ENCODE assay signal across 25 cellular contexts in the genomic region with DNA sequence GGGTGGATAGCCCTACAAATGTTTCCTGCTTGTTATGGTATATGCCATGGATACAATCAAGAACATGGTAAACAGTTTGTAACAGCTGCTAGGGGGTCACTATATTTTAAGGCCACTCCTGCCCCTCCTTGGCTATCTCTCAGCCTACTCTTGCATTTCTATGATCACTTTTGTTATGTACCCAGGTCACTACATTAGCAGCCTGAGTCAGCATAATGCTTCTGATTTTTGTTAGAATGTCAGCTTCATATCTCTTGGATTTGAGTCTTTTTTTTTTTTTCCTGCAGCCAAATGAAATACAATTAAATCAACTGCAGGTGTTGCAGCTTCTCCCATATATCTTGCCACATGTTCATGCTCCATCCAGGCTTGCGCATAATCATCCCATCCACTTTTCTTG.
DNase-seq lines count a peak whose midpoint lies in the region; ATAC-seq, FAIRE-seq and TF ChIP-seq lines count a peak whose summit lies in the region.
"Had no signal": no experiment of that assay in that cellular context is flagged by ENCODE, and none has a peak within 500 bp of the region (broad histone marks: within the 10 kb centered on the region; RNA-seq: fewer than 3 reads in every experiment).

No MANE protein-coding gene starts in this region.

- POLR2A ChIA-PET in A549 (lab: Yijun Ruan, JAX): no interaction called here

- no peaks in the 10 kb centered on the region for H3K36me3 ChIP-seq in GM23338 (ENCODE audit: insufficient read depth)
- H3K36me3 ChIP-seq: BE2C, BLaER1 had no signal

- H3K27me3 ChIP-seq in GM23338 (ENCODE audit: insufficient read depth): no peaks in the 10 kb centered on the region
- H3K27me3 ChIP-seq: BE2C, BLaER1 had no signal

- no peak for TF ChIP-seq RAD21 in A549 (conservative IDR thresholded peaks at IDR 0.05 in 1 of 2, IDR thresholded peaks at IDR 0.05 in 1 of 2)

- no peaks in the 10 kb centered on the region for H3K27me3 Mint-ChIP-seq in GM23338 (ENCODE audit: insufficient read depth, low read depth, poor library complexity)
- H3K27me3 Mint-ChIP-seq: CD4-positive, alpha-beta memory T cell; CD4-positive, CD25-positive, alpha-beta regulatory T cell; CD8-positive, alpha-beta memory T cell had no signal

- no peak for ATAC-seq in A549
- ATAC-seq in GM23338: no peak
- ATAC-seq: GM12878 had no signal

- H3K4me1 ChIP-seq in A549: no peaks in the 10 kb centered on the region
- no peaks in the 10 kb centered on the region for H3K4me1 ChIP-seq in GM23338 (ENCODE audit: insufficient read depth)
- H3K4me1 ChIP-seq: BE2C, BLaER1 had no signal

- H3K27ac Mint-ChIP-seq in GM23338: peak overlapping the region; percentile 23; the same call in 1 of the 2 replicates
- H3K27ac Mint-ChIP-seq: CD14-positive monocyte; CD4-positive, alpha-beta memory T cell; CD4-positive, CD25-positive, alpha-beta regulatory T cell; CD8-positive, alpha-beta memory T cell had no signal

- no peaks in the 10 kb centered on the region for H4K20me1 ChIP-seq in GM23338 (replicated peaks; ENCODE audit: insufficient read depth)
- H4K20me1 ChIP-seq: BLaER1 had no signal

- TF ChIP-seq CTCF in A549 (IDR thresholded peaks at IDR 0.05) (no peak), GM23338 (conservative IDR thresholded peaks at IDR 0.05; ENCODE audit: low read depth in 2 of 2) (no peak)

- H3F3A ChIP-seq in GM23338 (replicated peaks; ENCODE audit: low read depth): no peaks in the 10 kb centered on the region

- H3K9me3 Mint-ChIP-seq in GM23338: no peaks in the 10 kb centered on the region

- no peak overlapping the region for H3K4me3 ChIP-seq in A549
- no peak overlapping the region for H3K4me3 ChIP-seq in GM23338
- H3K4me3 ChIP-seq: BLaER1, GM12878 had no signal

- no peak overlapping the region for H3K4me3 Mint-ChIP-seq in GM23338
- H3K4me3 Mint-ChIP-seq: CD14-positive monocyte; CD4-positive, CD25-positive, alpha-beta regulatory T cell; CD8-positive, alpha-beta memory T cell had no signal

- H3K27ac ChIP-seq in A549 (no peak overlapping the region), GM23338 (ENCODE audit: low read depth) (no peak overlapping the region)
- H3K27ac ChIP-seq: BLaER1 had no signal

- no peaks in the 10 kb centered on the region for H3K79me2 ChIP-seq in GM23338 (replicated peaks; ENCODE audit: insufficient read depth)

- peaks cover 7% of the 10 kb centered on the region for H3K4me1 Mint-ChIP-seq in GM23338
- H3K4me1 Mint-ChIP-seq: CD14-positive monocyte; CD4-positive, alpha-beta memory T cell; CD4-positive, CD25-positive, alpha-beta regulatory T cell; CD8-positive, alpha-beta memory T cell had no signal

- CTCF ChIA-PET in A549 (lab: Yijun Ruan, JAX): no interaction called here

- H3K9me3 ChIP-seq in A549: no peaks in the 10 kb centered on the region
- H3K9me3 ChIP-seq: BE2C, BLaER1 had no signal

- H3K4me2 ChIP-seq in A549: no peak overlapping the region
- no peak overlapping the region for H3K4me2 ChIP-seq in GM23338
- H3K4me2 ChIP-seq: BLaER1 had no signal

- no peak for TF ChIP-seq POLR2A in A549 (IDR thresholded peaks at IDR 0.05; ENCODE audit: low read length)
- no peak for TF ChIP-seq POLR2A in GM12891 (IDR thresholded peaks at IDR 0.05; ENCODE audit: low read depth, low read length)

- H2AFZ ChIP-seq in GM23338: 0 out of 2 replicates have a peak overlapping the region, but pooled peaks have one; percentile 24

- WGBS in A549 (ENCODE audit: missing lambda C conversion rate): 100% methylated on average over 1 of the region's 1 CpG

- TF ChIP-seq EP300 in A549 (IDR thresholded peaks at IDR 0.05): no peak

- FAIRE-seq in A549 (lab: Jason Lieb, UNC): no peak
- FAIRE-seq in GM12891 (lab: Jason Lieb, UNC): no peak
- FAIRE-seq: A204.1, GM12878, GM19239 had no signal

- no peaks in the 10 kb centered on the region for H3K36me3 Mint-ChIP-seq in GM23338 (ENCODE audit: low read depth)
- H3K36me3 Mint-ChIP-seq: CD14-positive monocyte; CD4-positive, alpha-beta memory T cell; CD4-positive, CD25-positive, alpha-beta regulatory T cell; CD8-positive, alpha-beta memory T cell had no signal

- no peaks in the 10 kb centered on the region for H3K9me2 ChIP-seq in GM23338 (ENCODE audit: insufficient read depth)

- DNase-seq in A549 (ENCODE audit: low read depth in 1 of 2, low spot score in 1 of 2) (no peak), GM23338 (ENCODE audit: low spot score) (no peak), SK-N-DZ (ENCODE audit: low spot score) (peak; percentile 13), GM12891 (ENCODE audit: insufficient read length, low spot score) (no peak), AG08395 (ENCODE audit: low spot score) (no peak), NCI-H1930 (lab: John Stamatoyannopoulos, UW) (no peak)
- DNase-seq: 8988T; BE2C; C1 segment of cervical spinal cord; CD4-positive, alpha-beta memory T cell; CD4-positive, CD25-positive, alpha-beta regulatory T cell; CD8-positive, alpha-beta memory T cell; COR-L47; DMS 273 treated with DMSO at 0.1 percent for 48 hours; DMS153; DMS53; DMS79; DND-41; EL; GDM1 had no signal

TF ChIP-seq in A549, 52 proteins besides CTCF, POLR2A, EP300 and RAD21:
- TF ChIP-seq MAFK (IDR thresholded peaks at IDR 0.05; ENCODE audit: partially characterized antibody) (peak; percentile 31), CHD4 (IDR thresholded peaks at IDR 0.05; ENCODE audit: borderline replicate concordance) (no peak)

TF ChIP-seq in GM23338, 12 proteins besides CTCF, POLR2A, EP300 and RAD21 (continues in another document):
- TF ChIP-seq, protein P1, sequence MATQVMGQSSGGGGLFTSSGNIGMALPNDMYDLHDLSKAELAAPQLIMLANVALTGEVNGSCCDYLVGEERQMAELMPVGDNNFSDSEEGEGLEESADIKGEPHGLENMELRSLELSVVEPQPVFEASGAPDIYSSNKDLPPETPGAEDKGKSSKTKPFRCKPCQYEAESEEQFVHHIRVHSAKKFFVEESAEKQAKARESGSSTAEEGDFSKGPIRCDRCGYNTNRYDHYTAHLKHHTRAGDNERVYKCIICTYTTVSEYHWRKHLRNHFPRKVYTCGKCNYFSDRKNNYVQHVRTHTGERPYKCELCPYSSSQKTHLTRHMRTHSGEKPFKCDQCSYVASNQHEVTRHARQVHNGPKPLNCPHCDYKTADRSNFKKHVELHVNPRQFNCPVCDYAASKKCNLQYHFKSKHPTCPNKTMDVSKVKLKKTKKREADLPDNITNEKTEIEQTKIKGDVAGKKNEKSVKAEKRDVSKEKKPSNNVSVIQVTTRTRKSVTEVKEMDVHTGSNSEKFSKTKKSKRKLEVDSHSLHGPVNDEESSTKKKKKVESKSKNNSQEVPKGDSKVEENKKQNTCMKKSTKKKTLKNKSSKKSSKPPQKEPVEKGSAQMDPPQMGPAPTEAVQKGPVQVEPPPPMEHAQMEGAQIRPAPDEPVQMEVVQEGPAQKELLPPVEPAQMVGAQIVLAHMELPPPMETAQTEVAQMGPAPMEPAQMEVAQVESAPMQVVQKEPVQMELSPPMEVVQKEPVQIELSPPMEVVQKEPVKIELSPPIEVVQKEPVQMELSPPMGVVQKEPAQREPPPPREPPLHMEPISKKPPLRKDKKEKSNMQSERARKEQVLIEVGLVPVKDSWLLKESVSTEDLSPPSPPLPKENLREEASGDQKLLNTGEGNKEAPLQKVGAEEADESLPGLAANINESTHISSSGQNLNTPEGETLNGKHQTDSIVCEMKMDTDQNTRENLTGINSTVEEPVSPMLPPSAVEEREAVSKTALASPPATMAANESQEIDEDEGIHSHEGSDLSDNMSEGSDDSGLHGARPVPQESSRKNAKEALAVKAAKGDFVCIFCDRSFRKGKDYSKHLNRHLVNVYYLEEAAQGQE (IDR thresholded peaks at IDR 0.05; ENCODE audit: unreplicated experiment): no peak
- TF ChIP-seq EZH2 (IDR thresholded peaks at IDR 0.05; ENCODE audit: low read depth, unreplicated experiment) (no peak), POLR2AphosphoS5 (IDR thresholded peaks at IDR 0.05; ENCODE audit: low read depth) (no peak), JUNB (IDR thresholded peaks at IDR 0.05; ENCODE audit: unreplicated experiment) (no peak), NANOG (IDR thresholded peaks at IDR 0.05; ENCODE audit: borderline replicate concordance) (no peak)

TF ChIP-seq in GM12891, 5 proteins besides CTCF, POLR2A, EP300 and RAD21:
- TF ChIP-seq SPI1 (IDR thresholded peaks at IDR 0.05; ENCODE audit: low read depth, low read length): no peak
- TF ChIP-seq PAX5 (IDR thresholded peaks at IDR 0.05; ENCODE audit: insufficient read depth, low read length, severe bottlenecking): no peak
- no peak for TF ChIP-seq TAF1 (IDR thresholded peaks at IDR 0.05; ENCODE audit: low read depth, low read length)
- no peak for TF ChIP-seq POLR2AphosphoS5 (IDR thresholded peaks at IDR 0.05; ENCODE audit: low read depth, low read length)
- no peak for TF ChIP-seq POU2F2 (IDR thresholded peaks at IDR 0.05; ENCODE audit: low read depth, low read length)
